ENCODE assay signal across 13 cellular contexts in genomic region chr4:76342191-76342590, GRCh38. TPM values are rescaled to one million over a fixed set of nuclear protein-coding genes. Genes with fewer than 3 reads are reported as not detected.
DNase-seq lines count a peak whose midpoint lies in the region; ATAC-seq and TF ChIP-seq lines count a peak whose summit lies in the region.
"Had no signal": no experiment of that assay in that cellular context is flagged by ENCODE, and none has a peak within 500 bp of the region (broad histone marks: within the 10 kb centered on the region; RNA-seq: fewer than 3 reads in every experiment).

No MANE protein-coding gene starts in this region.

- no peaks in the 10 kb centered on the region for H3K27me3 Mint-ChIP-seq in Calu3 (ENCODE audit: unreplicated experiment)

- no peak for TF ChIP-seq POLR2A in upper lobe of left lung (IDR thresholded peaks at IDR 0.05)

- TF ChIP-seq EP300 in upper lobe of left lung (IDR thresholded peaks at IDR 0.05) = peak; percentile 34 to 76 (median 48)

- H3K27ac ChIP-seq in upper lobe of left lung = no peak overlapping the region
- H3K27ac ChIP-seq: SJSA1 had no signal

- CTCF ChIA-PET in Calu3 (lab: Charles Lee) = no interaction called here

- ATAC-seq in upper lobe of left lung (ENCODE audit: low FRiP score in 2 of 2) (peak in 1 of 2 donors; percentile 69), GM18867 (IDR thresholded peaks at IDR 0.05; ENCODE audit: unreplicated experiment) (no peak)
- ATAC-seq: CD8-positive, alpha-beta T cell had no signal

- no peak overlapping the region for H3K4me3 Mint-ChIP-seq in Calu3 (ENCODE audit: low read depth, unreplicated experiment)
- H3K4me3 Mint-ChIP-seq: CD8-positive, alpha-beta T cell; IgD-negative memory B cell had no signal

- no peaks in the 10 kb centered on the region for H3K36me3 ChIP-seq in kidney epithelial cell (ENCODE audit: control insufficient read depth, insufficient read depth, low read length)
- no peaks in the 10 kb centered on the region for H3K36me3 ChIP-seq in upper lobe of left lung
- H3K36me3 ChIP-seq: SJSA1 had no signal

- H3K9me3 Mint-ChIP-seq in Calu3 (ENCODE audit: low read depth, unreplicated experiment) = no peaks in the 10 kb centered on the region
- H3K9me3 Mint-ChIP-seq: CD8-positive, alpha-beta T cell had no signal

- no peaks in the 10 kb centered on the region for H3K36me3 Mint-ChIP-seq in Calu3 (ENCODE audit: insufficient read depth, unreplicated experiment)
- H3K36me3 Mint-ChIP-seq: CD8-positive, alpha-beta T cell had no signal

- DNase-seq in HK-2 (ENCODE audit: unreplicated experiment) = peak; percentile 36
- DNase-seq in NCI-H510A (lab: John Stamatoyannopoulos, UW) = peak; percentile 27
- DNase-seq in kidney epithelial cell (ENCODE audit: low read depth) = peak; percentile 18
- peak in 1 of 2 donors; percentile 42 for DNase-seq in upper lobe of left lung
- no peak for DNase-seq in Calu3
- DNase-seq in SK-N-DZ (ENCODE audit: low spot score) = no peak
- DNase-seq: CD8-positive, alpha-beta T cell; NCI-H1436; NCI-H2171; NCI-H524 treated with DMSO at 0.1 percent for 48 hours had no signal

- TF ChIP-seq CTCF in kidney epithelial cell (IDR thresholded peaks at IDR 0.05; ENCODE audit: insufficient read depth, low read length, poor library complexity, severe bottlenecking) (no peak), upper lobe of left lung (IDR thresholded peaks at IDR 0.05) (no peak), Calu3 (IDR thresholded peaks at IDR 0.05; ENCODE audit: unreplicated experiment) (no peak)

- H3K4me1 ChIP-seq in upper lobe of left lung = no peaks in the 10 kb centered on the region
- H3K4me1 ChIP-seq: SJSA1 had no signal

- H3K4me1 Mint-ChIP-seq in Calu3 (ENCODE audit: low read depth, unreplicated experiment) = peaks cover 11% of the 10 kb centered on the region
- H3K4me1 Mint-ChIP-seq: IgD-negative memory B cell had no signal

- no peaks in the 10 kb centered on the region for H3K9me3 ChIP-seq in upper lobe of left lung
- H3K9me3 ChIP-seq: SJSA1 had no signal

- no TSS peak for BruUV-seq in Calu3 (replicated peaks; lab: Mats Ljungman, UMichigan)

- H3K27me3 ChIP-seq in kidney epithelial cell (ENCODE audit: control insufficient read depth, insufficient read depth, low read length) = no peaks in the 10 kb centered on the region
- no peaks in the 10 kb centered on the region for H3K27me3 ChIP-seq in upper lobe of left lung

- intact Hi-C loops in Calu3 (cut with micrococcal nuclease; ENCODE audit: unreplicated experiment) = no loop called here

- no peak overlapping the region for H3K4me3 ChIP-seq in kidney epithelial cell (ENCODE audit: low read depth, low read length)
- no peak overlapping the region for H3K4me3 ChIP-seq in upper lobe of left lung
- H3K4me3 ChIP-seq: SJSA1 had no signal

- 42 to 70% methylated on average over 1 of the region's 1 CpG for WGBS in upper lobe of left lung, 2 donors

- H3K27ac Mint-ChIP-seq in Calu3 (ENCODE audit: unreplicated experiment) = no peak overlapping the region
- H3K27ac Mint-ChIP-seq: CD8-positive, alpha-beta T cell had no signal

RNA-seq across cellular contexts. Expression of gene STBD1, which starts 35.7 kb away (rescaled TPM):
- total RNA-seq in kidney epithelial cell (6.1 and 7.4 TPM in 2 replicates), upper lobe of left lung (10 to 100 TPM in 2 of 6 donors, 1 to 10 TPM in 4; 3.6 to 14.2 (median 5.7) TPM), Calu3 (2022) (3.2 and 5.0 TPM in 2 replicates)
- polyA plus RNA-seq in SK-N-DZ (2014; cell fraction: cytosol; rRNA removed) = not detected in 2 replicates
- not detected in 2 replicates for polyA plus RNA-seq in SK-N-DZ (2014; cell fraction: nucleus; rRNA removed)
- total RNA-seq: CD8-positive, alpha-beta T cell had no signal
- polyA plus RNA-seq: IgD-negative memory B cell had no signal

Comparison
In these comparisons a context has a peak if more than half of its experiments do, and no peak if none do; other contexts are left out.
1. DNase-seq: peak in HK-2 (single experiment), NCI-H510A (single experiment) and kidney epithelial cell (single experiment); none in Calu3 (single experiment) and SK-N-DZ (single experiment).